ENCODE assay signal across 8 cellular contexts in the genomic region with DNA sequence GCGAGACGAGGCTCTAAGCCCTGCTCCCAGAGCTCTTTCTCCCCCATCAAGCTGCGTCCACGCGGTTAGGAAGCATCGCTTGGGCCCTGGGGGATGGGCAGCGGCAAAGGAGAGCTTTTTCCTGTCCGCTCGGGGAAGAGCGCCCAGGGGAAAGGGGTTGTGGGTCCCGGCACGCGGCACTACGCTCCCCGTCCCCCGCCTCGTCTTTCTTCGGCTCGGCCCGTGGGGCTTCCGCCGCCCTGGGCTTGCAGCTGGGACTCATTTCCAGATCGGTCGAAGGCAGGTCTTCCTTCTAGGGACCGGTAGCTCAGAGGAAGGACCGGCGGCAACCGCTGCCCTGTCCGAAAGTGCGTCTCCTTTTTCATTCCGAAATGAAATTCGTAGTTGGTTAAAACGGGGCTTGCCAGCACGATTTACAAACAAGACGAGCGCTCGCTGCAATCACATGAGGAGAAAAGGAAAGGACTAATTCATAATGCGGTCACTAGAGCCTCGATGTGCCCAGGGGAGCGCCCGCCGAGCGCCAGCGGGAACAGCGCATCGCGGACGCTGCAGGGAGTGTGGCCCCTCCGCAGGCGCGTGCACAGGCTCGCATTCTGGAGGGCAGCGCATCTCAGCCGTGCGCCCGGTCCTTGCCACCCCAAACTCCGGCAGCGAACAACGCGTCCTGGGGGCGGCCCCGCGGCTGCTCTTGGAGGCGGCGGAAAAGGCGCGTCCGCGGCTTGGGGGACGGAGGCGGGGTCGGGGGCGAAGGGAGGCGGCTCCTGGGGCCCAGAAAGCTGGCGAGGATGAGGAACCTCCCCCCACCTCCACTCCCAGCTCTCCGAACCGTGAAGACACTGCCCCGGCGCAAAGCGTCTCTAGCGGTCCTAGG. TPM values are rescaled to one million over a fixed set of nuclear protein-coding genes. Genes with fewer than 3 reads are reported as not detected.
DNase-seq lines count a peak whose midpoint lies in the region; ATAC-seq and TF ChIP-seq lines count a peak whose summit lies in the region.

No MANE protein-coding gene starts in this region.

- no peak overlapping the region for H3K27ac ChIP-seq in CD4-positive, alpha-beta T cell (ENCODE audit: low read depth, low read length)
- peak overlapping the region; percentile 93 for H3K27ac ChIP-seq in Panc1 (ENCODE audit: low read length)
- no peak overlapping the region for H3K27ac ChIP-seq in cardiac muscle cell
- H3K27ac ChIP-seq in rectal smooth muscle tissue (ENCODE audit: low read depth, low read length) = no peak overlapping the region

- no peaks in the 10 kb centered on the region for H3K27me3 ChIP-seq in CD4-positive, alpha-beta T cell (ENCODE audit: control insufficient read depth, insufficient read depth, low read length)
- H3K27me3 ChIP-seq in Panc1 (ENCODE audit: control insufficient read depth, insufficient read depth, low read length) (no peaks in the 10 kb centered on the region), cardiac muscle cell (peaks cover 95% of the 10 kb centered on the region), rectal smooth muscle tissue (ENCODE audit: control insufficient read depth, insufficient read depth, low read length) (peaks cover 19% of the 10 kb centered on the region)

- peak; percentile 63 for ATAC-seq in CD4-positive, alpha-beta T cell (ENCODE audit: poor library complexity)
- ATAC-seq in HG03432 (IDR thresholded peaks at IDR 0.05; ENCODE audit: unreplicated experiment) = peak; percentile 58
- ATAC-seq in Panc1 = peak; percentile 77
- peak; percentile 63 for ATAC-seq in activated T-helper 17 cell treated with anti-CD3 and anti-CD28 coated beads, Interleukin-2, amount 50 U/mL, for 72 hours (replicated peaks)

- H3K4me1 ChIP-seq in Panc1 (ENCODE audit: control insufficient read depth, insufficient read depth, low read length) = peaks cover 20% of the 10 kb centered on the region
- no peaks in the 10 kb centered on the region for H3K4me1 ChIP-seq in cardiac muscle cell (ENCODE audit: low read depth)
- peaks cover 4% of the 10 kb centered on the region for H3K4me1 ChIP-seq in rectal smooth muscle tissue (ENCODE audit: control insufficient read depth, insufficient read depth, low read length)

- TF ChIP-seq POLR2A in GM19193 (IDR thresholded peaks at IDR 0.05; ENCODE audit: extremely low read depth, insufficient read depth, insufficient read length) = peak; percentile 76

- peak overlapping the region; percentile 16 for H3K27ac Mint-ChIP-seq in CD4-positive, alpha-beta T cell
- peak overlapping the region; percentile 71 for H3K27ac Mint-ChIP-seq in activated T-helper 17 cell treated with anti-CD3 and anti-CD28 coated beads, Interleukin-2, amount 50 U/mL, for 72 hours

- peak overlapping the region; percentile 84 for H3K4me3 Mint-ChIP-seq in CD4-positive, alpha-beta T cell
- peak overlapping the region; percentile 88 for H3K4me3 Mint-ChIP-seq in activated T-helper 17 cell treated with anti-CD3 and anti-CD28 coated beads, Interleukin-2, amount 50 U/mL, for 72 hours

- TF ChIP-seq CTCF in CD4-positive, alpha-beta T cell (IDR thresholded peaks at IDR 0.05) = no peak
- no peak for TF ChIP-seq CTCF in Panc1 (IDR thresholded peaks at IDR 0.05)
- TF ChIP-seq CTCF in cardiac muscle cell (IDR thresholded peaks at IDR 0.05; ENCODE audit: low read depth, low read length) = no peak

- in situ Hi-C loops in Panc1 (cut with HindIII; ENCODE audit: low pct_unique_long_range_greater_than_20kb, low sequenced_read_pairs) = no loop called here

- CTCF ChIA-PET in CD4-positive, alpha-beta T cell (lab: Charles Lee) = interaction anchor here (0.9 to 3.6 kb wide), 5 partner anchors 8 to 211 kb away, joined by 3 to 18 read pairs (median 6); a partner anchor contains a TSS
- CTCF ChIA-PET in Panc1 (lab: Charles Lee) = no interaction called here

- peaks cover 8% of the 10 kb centered on the region for H3K36me3 Mint-ChIP-seq in CD4-positive, alpha-beta T cell (ENCODE audit: low read depth)
- H3K36me3 Mint-ChIP-seq in activated T-helper 17 cell treated with anti-CD3 and anti-CD28 coated beads, Interleukin-2, amount 50 U/mL, for 72 hours (ENCODE audit: low read depth) = peaks cover 13% of the 10 kb centered on the region

- peak overlapping the region; percentile 17 for H3K9ac ChIP-seq in rectal smooth muscle tissue (ENCODE audit: low read length)

- BruUV-seq in Panc1 (replicated peaks; lab: Mats Ljungman, UMichigan) = no TSS peak

- H3K36me3 ChIP-seq in Panc1 (ENCODE audit: control insufficient read depth, insufficient read depth, low read length) (no peaks in the 10 kb centered on the region; the same call in 1 of the 2 replicates), cardiac muscle cell (no peaks in the 10 kb centered on the region), rectal smooth muscle tissue (ENCODE audit: control insufficient read depth, insufficient read depth, low read length) (no peaks in the 10 kb centered on the region)

- no peaks in the 10 kb centered on the region for H3K9me3 Mint-ChIP-seq in CD4-positive, alpha-beta T cell
- H3K9me3 Mint-ChIP-seq in activated T-helper 17 cell treated with anti-CD3 and anti-CD28 coated beads, Interleukin-2, amount 50 U/mL, for 72 hours = no peaks in the 10 kb centered on the region

- intact Hi-C loops in CD4-positive, alpha-beta T cell (cut with DNase I, micrococcal nuclease) = loop anchor here (1.0 to 10.0 kb wide), 2 partner anchors 16 to 117 kb away; a partner anchor contains a TSS
- intact Hi-C loops in Panc1 (cut with micrococcal nuclease; ENCODE audit: unreplicated experiment) = no loop called here

- H3K27me3 Mint-ChIP-seq in CD4-positive, alpha-beta T cell = peaks cover 3% of the 10 kb centered on the region
- no peaks in the 10 kb centered on the region for H3K27me3 Mint-ChIP-seq in activated T-helper 17 cell treated with anti-CD3 and anti-CD28 coated beads, Interleukin-2, amount 50 U/mL, for 72 hours

- H3K9me3 ChIP-seq in CD4-positive, alpha-beta T cell (ENCODE audit: control insufficient read depth, low read length) = no peaks in the 10 kb centered on the region
- H3K9me3 ChIP-seq in Panc1 (ENCODE audit: control insufficient read depth, insufficient read depth, low read depth, low read length) (no peaks in the 10 kb centered on the region), cardiac muscle cell (ENCODE audit: low read depth) (no peaks in the 10 kb centered on the region)

- DNase-seq in CD4-positive, alpha-beta T cell = peak; percentile 52 to 78 (median 64)
- DNase-seq in Panc1 (ENCODE audit: low read depth, low spot score) (no peak), cardiac muscle cell (ENCODE audit: low read depth in 1 of 2, low spot score in 1 of 2) (peak in 1 of 2 donors; percentile 47), putamen (ENCODE audit: low spot score) (no peak)

- peaks cover 44% of the 10 kb centered on the region for H3K4me1 Mint-ChIP-seq in CD4-positive, alpha-beta T cell (ENCODE audit: low read depth)
- H3K4me1 Mint-ChIP-seq in activated T-helper 17 cell treated with anti-CD3 and anti-CD28 coated beads, Interleukin-2, amount 50 U/mL, for 72 hours = peaks cover 26% of the 10 kb centered on the region

- POLR2A ChIA-PET in CD4-positive, alpha-beta T cell (lab: Charles Lee) = interaction anchor here (0.8 to 7.1 kb wide), 10 partner anchors 9 to 216 kb away, joined by 3 to 59 read pairs (median 4); a partner anchor contains a TSS
- POLR2A ChIA-PET in Panc1 (lab: Charles Lee) = interaction anchor here (0.5 to 1.5 kb wide), 2 partner anchors 13 to 19 kb away, joined by 4 to 6 read pairs; a partner anchor contains a TSS

- H3K4me3 ChIP-seq in Panc1 (ENCODE audit: low read depth in 2 of 2, low read length in 2 of 2) (peak overlapping the region; percentile 76 to 78), cardiac muscle cell (peak overlapping the region; percentile 40), rectal smooth muscle tissue (ENCODE audit: low read length) (peak overlapping the region; percentile 82)

RNA-seq across cellular contexts. Expression of a gene that starts 3.6 kb away (rescaled TPM):
- total RNA-seq in CD4-positive, alpha-beta T cell = 1 to 10 TPM; 5.1 to 5.7 TPM
- total RNA-seq in Panc1 (2021; ENCODE audit: unreplicated experiment) (12.2 TPM), cardiac muscle cell (1.1 and 1.3 TPM in 2 replicates)
- polyA plus RNA-seq in Panc1 (2012; ENCODE audit: insufficient read length) = 9.6 TPM
- 10 to 100 TPM; 26.1 to 55.9 TPM for total RNA-seq in activated T-helper 17 cell treated with anti-CD3 and anti-CD28 coated beads, Interleukin-2, amount 50 U/mL, for 72 hours
- 1.3 and 1.5 TPM in 2 replicates for polyA plus RNA-seq in cardiac muscle cell

RNA-seq across cellular contexts. Expression of a gene that starts 14.1 kb away (rescaled TPM):
- 1 to 10 TPM; 3.0 to 3.1 TPM for total RNA-seq in CD4-positive, alpha-beta T cell
- total RNA-seq in Panc1 (2021; ENCODE audit: unreplicated experiment) (55.6 TPM), cardiac muscle cell (9.3 and 21.3 TPM in 2 replicates)
- 20.5 TPM for polyA plus RNA-seq in Panc1 (2012; ENCODE audit: insufficient read length)
- total RNA-seq in activated T-helper 17 cell treated with anti-CD3 and anti-CD28 coated beads, Interleukin-2, amount 50 U/mL, for 72 hours = 10 to 100 TPM; 63.1 to 89.5 TPM
- 6.3 and 18.1 TPM in 2 replicates for polyA plus RNA-seq in cardiac muscle cell

RNA-seq across cellular contexts. Expression of a gene that starts 16.1 kb away (rescaled TPM):
- 100 to 1,000 TPM; 274 to 297 TPM for total RNA-seq in CD4-positive, alpha-beta T cell
- total RNA-seq in Panc1 (2021; ENCODE audit: unreplicated experiment) (231 TPM), cardiac muscle cell (58.6 and 85.3 TPM in 2 replicates)
- 251 TPM for polyA plus RNA-seq in Panc1 (2012; ENCODE audit: insufficient read length)
- 100 to 1,000 TPM; 155 to 198 TPM for total RNA-seq in activated T-helper 17 cell treated with anti-CD3 and anti-CD28 coated beads, Interleukin-2, amount 50 U/mL, for 72 hours
- 96.4 and 97.1 TPM in 2 replicates for polyA plus RNA-seq in cardiac muscle cell

RNA-seq across cellular contexts. Expression of a gene that starts 55.4 kb away (rescaled TPM):
- 10 to 100 TPM; 55.4 to 55.6 TPM for total RNA-seq in CD4-positive, alpha-beta T cell
- total RNA-seq in Panc1 (2021; ENCODE audit: unreplicated experiment) (85.5 TPM), cardiac muscle cell (97.3 and 117 TPM in 2 replicates)
- 77.4 TPM for polyA plus RNA-seq in Panc1 (2012; ENCODE audit: insufficient read length)
- total RNA-seq in activated T-helper 17 cell treated with anti-CD3 and anti-CD28 coated beads, Interleukin-2, amount 50 U/mL, for 72 hours = 10 to 100 TPM; 71.4 to 81.3 TPM
- polyA plus RNA-seq in cardiac muscle cell = 88.6 and 92.4 TPM in 2 replicates

RNA-seq across cellular contexts. Expression of a gene that starts 55.7 kb away (rescaled TPM):
- 10 to 100 TPM; 34.2 to 36.0 TPM for total RNA-seq in CD4-positive, alpha-beta T cell
- 63.1 TPM for total RNA-seq in Panc1 (2021; ENCODE audit: unreplicated experiment)
- polyA plus RNA-seq in Panc1 (2012; ENCODE audit: insufficient read length) = 48.7 TPM
- total RNA-seq in activated T-helper 17 cell treated with anti-CD3 and anti-CD28 coated beads, Interleukin-2, amount 50 U/mL, for 72 hours = 10 to 100 TPM; 23.8 to 25.4 TPM
- total RNA-seq in cardiac muscle cell = 55.8 and 59.1 TPM in 2 replicates
- polyA plus RNA-seq in cardiac muscle cell = 71.0 and 84.2 TPM in 2 replicates

Comparison
In these comparisons a context has a peak if more than half of its experiments do, and no peak if none do; other contexts are left out.
1. DNase-seq: peak in CD4-positive, alpha-beta T cell (10 of 10); none in Panc1 (single experiment) and putamen (single experiment).
2. Peak in every context shown above with its lines, with median percentiles within 50 percentile points of each other: ATAC-seq and H3K4me3 ChIP-seq.